In genomic region chr2:104413890-104414289, GRCh38 we compare ENCODE assay signal across 1 cellular context.
A peak's percentile ranks its signal among the peaks of the same experiment; 100 is the strongest.
TF ChIP-seq lines count a peak whose summit lies in the region.

No MANE protein-coding gene starts in this region.

TF ChIP-seq in HepG2, 621 proteins besides CTCF, POLR2A, EP300 and RAD21 (continued from another document):
- TF ChIP-seq ZNF432 (CRISPR knock-in tag; IDR thresholded peaks at IDR 0.05; ENCODE audit: borderline replicate concordance) (no peak), ZFP36L1 (CRISPR knock-in tag; IDR thresholded peaks at IDR 0.05) (no peak), HNF1B (CRISPR knock-in tag; IDR thresholded peaks at IDR 0.05) (peak; percentile 85), ZSCAN20 (CRISPR knock-in tag; IDR thresholded peaks at IDR 0.05; ENCODE audit: borderline replicate concordance) (no peak), NR2F2 (IDR thresholded peaks at IDR 0.05; ENCODE audit: borderline replicate concordance, low read depth) (no peak), ZNF256 (CRISPR knock-in tag; conservative IDR thresholded peaks at IDR 0.05) (no peak), ZSCAN25 (CRISPR knock-in tag; IDR thresholded peaks at IDR 0.05) (no peak), MIXL1 (CRISPR knock-in tag; IDR thresholded peaks at IDR 0.05) (0 out of 2 replicates have a peak, but pooled peaks have one; percentile 48), DPF2 (CRISPR knock-in tag; IDR thresholded peaks at IDR 0.05; ENCODE audit: borderline replicate concordance, low read depth) (no peak), REPIN1 (CRISPR knock-in tag; IDR thresholded peaks at IDR 0.05; ENCODE audit: borderline replicate concordance, low read depth) (0 out of 2 replicates have a peak, but pooled peaks have one; percentile 21), CSRNP2 (CRISPR knock-in tag; conservative IDR thresholded peaks at IDR 0.05; ENCODE audit: low read depth) (no peak), KLF6 (CRISPR knock-in tag; IDR thresholded peaks at IDR 0.05) (no peak), ARID3A (IDR thresholded peaks at IDR 0.05; ENCODE audit: low read depth, low read length) (no peak), ZNF883 (CRISPR knock-in tag; IDR thresholded peaks at IDR 0.05; ENCODE audit: not compliant biosample characterization) (no peak), HNF1A (IDR thresholded peaks at IDR 0.05; ENCODE audit: low read depth) (peak; percentile 93), HNF1A (CRISPR knock-in tag; IDR thresholded peaks at IDR 0.05; ENCODE audit: borderline replicate concordance) (peak; percentile 58; the same call in 1 of the 2 replicates), CHD2 (IDR thresholded peaks at IDR 0.05; ENCODE audit: low read depth, low read length) (no peak), ZNF44 (CRISPR knock-in tag; IDR thresholded peaks at IDR 0.05) (no peak), ZNF367 (CRISPR knock-in tag; IDR thresholded peaks at IDR 0.05; ENCODE audit: borderline replicate concordance) (no peak), FLYWCH1 (CRISPR knock-in tag; IDR thresholded peaks at IDR 0.05) (no peak), NFE2L1 (CRISPR knock-in tag; IDR thresholded peaks at IDR 0.05; ENCODE audit: borderline replicate concordance) (no peak), RBFOX2 (IDR thresholded peaks at IDR 0.05; ENCODE audit: low read depth, low read length) (no peak), SRF (IDR thresholded peaks at IDR 0.05; ENCODE audit: low read depth, low read length) (no peak), CEBPB (IDR thresholded peaks at IDR 0.05; ENCODE audit: borderline replicate concordance, low read depth, low read length) (no peak), FOXA3 (CRISPR knock-in tag; IDR thresholded peaks at IDR 0.05) (peak; percentile 42; the same call in 1 of the 2 replicates), PHF21A (CRISPR knock-in tag; IDR thresholded peaks at IDR 0.05) (no peak), RORA (CRISPR knock-in tag; IDR thresholded peaks at IDR 0.05) (no peak), ZHX2 (IDR thresholded peaks at IDR 0.05; ENCODE audit: low read depth) (no peak), ZHX2 (CRISPR knock-in tag; IDR thresholded peaks at IDR 0.05; ENCODE audit: borderline replicate concordance) (no peak), TAF1 (CRISPR knock-in tag; IDR thresholded peaks at IDR 0.05) (no peak), STAG1 (CRISPR knock-in tag; IDR thresholded peaks at IDR 0.05) (no peak), ZBTB1 (CRISPR knock-in tag; IDR thresholded peaks at IDR 0.05; ENCODE audit: borderline replicate concordance) (no peak), IKZF5 (CRISPR knock-in tag; IDR thresholded peaks at IDR 0.05) (no peak), BCL6 (CRISPR knock-in tag; IDR thresholded peaks at IDR 0.05) (peak; percentile 51; the same call in 1 of the 2 replicates)
